In genomic region chr14:67571275-67571990, GRCh38 we compare ENCODE assay signal across 8 cellular contexts. TPM values are rescaled to one million over a fixed set of nuclear protein-coding genes. Genes with fewer than 3 reads are reported as not detected.
DNase-seq lines count a peak whose midpoint lies in the region; ATAC-seq and TF ChIP-seq lines count a peak whose summit lies in the region.

No MANE protein-coding gene starts in this region.

- in situ Hi-C loops in HAP-1 (cut with MboI; ENCODE audit: low sequenced_read_pairs): loop anchor here (10.0 kb wide), 1 partner anchor 147 kb away; no protein-coding TSS in a partner anchor

- H3K9me3 ChIP-seq in HAP-1 (no peaks in the 10 kb centered on the region), liver (ENCODE audit: control insufficient read depth in 4 of 4, low read length in 3 of 4) (no peaks in the 10 kb centered on the region)

- peak; percentile 97 for TF ChIP-seq CTCF in choroid plexus epithelial cell (conservative IDR thresholded peaks at IDR 0.05; ENCODE audit: low read depth, low read length)
- TF ChIP-seq CTCF in liver (IDR thresholded peaks at IDR 0.05; ENCODE audit: low read depth, low read length, missing input control): peak; percentile 79

- DNase-seq in DMS153 (lab: John Stamatoyannopoulos, UW) (peak; percentile 28), HAP-1 (ENCODE audit: low spot score in 2 of 2) (peak; percentile 44 to 79), NCI-H345 treated with DMSO at 0.1 percent for 48 hours (lab: John Stamatoyannopoulos, UW; ENCODE audit: unreplicated experiment) (peak; percentile 52), choroid plexus epithelial cell (ENCODE audit: low read depth) (peak; percentile 69)
- peak; percentile 62 to 70 for DNase-seq in activated CD4-positive, alpha-beta T cell treated with anti-CD3 and anti-CD28 coated beads for 4 hours
- peak; percentile 31 to 48 (median 41) for DNase-seq in stimulated activated CD4-positive, alpha-beta T cell treated with anti-CD3 and anti-CD28 coated beads, TNF-alpha, amount 100 ng/mL, for 4 hours (ENCODE audit: low read depth in 3 of 3)

- peaks cover 9% of the 10 kb centered on the region for H3K4me1 ChIP-seq in HAP-1
- H3K4me1 ChIP-seq in liver (ENCODE audit: control insufficient read depth in 4 of 4, insufficient read depth in 4 of 4, low read length in 3 of 4): no peaks in the 10 kb centered on the region

- H3K27me3 ChIP-seq in HAP-1 (ENCODE audit: low read depth) (no peaks in the 10 kb centered on the region), liver (ENCODE audit: control insufficient read depth in 4 of 4, insufficient read depth in 4 of 4, low read length in 3 of 4) (no peaks in the 10 kb centered on the region)

- H3K9ac ChIP-seq in liver (ENCODE audit: low read depth in 1 of 2, low read length in 2 of 2): no peak overlapping the region

- ATAC-seq in HG03439 (IDR thresholded peaks at IDR 0.05; ENCODE audit: unreplicated experiment): no peak

- H3K36me3 ChIP-seq in HAP-1 (replicated peaks): no peaks in the 10 kb centered on the region
- no peaks in the 10 kb centered on the region for H3K36me3 ChIP-seq in liver (ENCODE audit: control insufficient read depth in 4 of 4, insufficient read depth in 3 of 4, low read depth in 1 of 4, low read length in 3 of 4)

- peak; percentile 89 to 93 for TF ChIP-seq RAD21 in liver (IDR thresholded peaks at IDR 0.05)

- H3K4me3 ChIP-seq in HAP-1 (no peak overlapping the region), choroid plexus epithelial cell (ENCODE audit: low read depth, low read length) (no peak overlapping the region), liver (ENCODE audit: low read depth in 1 of 3, low read length in 3 of 3) (no peak overlapping the region)

- 50% methylated on average over 14 of the region's 14 CpGs for WGBS in liver

- H3K27ac ChIP-seq in liver (ENCODE audit: low read depth in 1 of 2, low read length in 2 of 2): no peak overlapping the region

TF ChIP-seq in liver, 16 proteins besides CTCF, POLR2A, EP300 and RAD21:
- TF ChIP-seq EGR1 (IDR thresholded peaks at IDR 0.05; ENCODE audit: low read depth in 2 of 2): no peak
- no peak for TF ChIP-seq SP1 (IDR thresholded peaks at IDR 0.05)
- TF ChIP-seq HNF4A (conservative IDR thresholded peaks at IDR 0.05): no peak
- no peak for TF ChIP-seq HNF4G (IDR thresholded peaks at IDR 0.05)
- TF ChIP-seq TAF1 (conservative IDR thresholded peaks at IDR 0.05): no peak
- TF ChIP-seq GABPA (IDR thresholded peaks at IDR 0.05 in 1 of 2, conservative IDR thresholded peaks at IDR 0.05 in 1 of 2): no peak
- no peak for TF ChIP-seq NR2F2 (IDR thresholded peaks at IDR 0.05)
- no peak for TF ChIP-seq YY1 (IDR thresholded peaks at IDR 0.05)
- TF ChIP-seq RXRA (IDR thresholded peaks at IDR 0.05): no peak
- no peak for TF ChIP-seq FOXA2 (IDR thresholded peaks at IDR 0.05)
- no peak for TF ChIP-seq MAX (IDR thresholded peaks at IDR 0.05)
- no peak for TF ChIP-seq REST (IDR thresholded peaks at IDR 0.05)
- no peak for TF ChIP-seq FOXA1 (IDR thresholded peaks at IDR 0.05)
- no peak for TF ChIP-seq ZBTB33 (IDR thresholded peaks at IDR 0.05)
- no peak for TF ChIP-seq ATF3 (IDR thresholded peaks at IDR 0.05)
- no peak for TF ChIP-seq JUND (IDR thresholded peaks at IDR 0.05)

RNA-seq across cellular contexts. Expression of gene PIGH, which starts 28.6 kb away (rescaled TPM):
- total RNA-seq in liver: 10 to 100 TPM; 22.9 to 36.1 TPM
- 10 to 100 TPM; 14.2 to 20.5 TPM for polyA plus RNA-seq in liver

RNA-seq across cellular contexts. Expression of gene PLEKHH1, which starts 38.3 kb away (rescaled TPM):
- 1 to 10 TPM; 1.3 to 2.4 TPM for total RNA-seq in liver
- under 1 TPM; 0.46 to 0.53 TPM for polyA plus RNA-seq in liver

RNA-seq across cellular contexts. Expression of gene ARG2, which starts 48.3 kb away (rescaled TPM):
- total RNA-seq in liver: 1 to 10 TPM in 1 of 2 donors, under 1 TPM in 1; 0.08 to 3.1 TPM
- polyA plus RNA-seq in liver: under 1 TPM; 0.58 to 0.61 TPM
